ENCODE assay signal across 8 cellular contexts in genomic region chr15:95875141-95875643, GRCh38.
A peak's percentile ranks its signal among the peaks of the same experiment; 100 is the strongest.
DNase-seq lines count a peak whose midpoint lies in the region; ATAC-seq and TF ChIP-seq lines count a peak whose summit lies in the region.
"Had no signal": no experiment of that assay in that cellular context is flagged by ENCODE, and none has a peak within 500 bp of the region (broad histone marks: within the 10 kb centered on the region; RNA-seq: fewer than 3 reads in every experiment).

No MANE protein-coding gene starts in this region.

- no peak overlapping the region for H3K27ac Mint-ChIP-seq in progenitor cell of endocrine pancreas

- in situ Hi-C loops in HAP-1 (cut with MboI; ENCODE audit: low sequenced_read_pairs), result no loop called here

- H3K9me3 ChIP-seq in HAP-1, result no peaks in the 10 kb centered on the region

- H3K4me1 ChIP-seq in HAP-1, result peaks cover 35% of the 10 kb centered on the region

- H3K36me3 Mint-ChIP-seq in progenitor cell of endocrine pancreas (ENCODE audit: insufficient read depth), result no peaks in the 10 kb centered on the region

- no peaks in the 10 kb centered on the region for H3K27me3 Mint-ChIP-seq in progenitor cell of endocrine pancreas

- intact Hi-C loops in sciatic nerve (cut with DNase I), result no loop called here

- H3K27me3 ChIP-seq in HAP-1 (ENCODE audit: low read depth), result no peaks in the 10 kb centered on the region

- H3K9me3 Mint-ChIP-seq in progenitor cell of endocrine pancreas (ENCODE audit: low read depth), result no peaks in the 10 kb centered on the region

- no peaks in the 10 kb centered on the region for H3K4me1 Mint-ChIP-seq in progenitor cell of endocrine pancreas (ENCODE audit: low read depth)

- H3K4me3 ChIP-seq in HAP-1, result no peak overlapping the region

- H3K4me3 Mint-ChIP-seq in progenitor cell of endocrine pancreas (ENCODE audit: low read depth), result no peak overlapping the region

- H3K36me3 ChIP-seq in HAP-1 (replicated peaks), result no peaks in the 10 kb centered on the region

- ATAC-seq in sciatic nerve, result peak; percentile 84

- no peak for TF ChIP-seq CTCF in progenitor cell of endocrine pancreas (IDR thresholded peaks at IDR 0.05; ENCODE audit: unreplicated experiment)

- DNase-seq in HAP-1 (ENCODE audit: low spot score in 2 of 2), result peak; percentile 70 to 85
- DNase-seq in RPMI7951 (ENCODE audit: low read depth), result peak; percentile 72
- peak; percentile 81 for DNase-seq in fibroblast of peridontal ligament (ENCODE audit: extremely low read depth)
- no peak for DNase-seq in sciatic nerve (ENCODE audit: low spot score)
- no peak for DNase-seq in progenitor cell of endocrine pancreas (ENCODE audit: low spot score, unreplicated experiment)
- DNase-seq in stimulated activated CD4-positive, alpha-beta T cell treated with anti-CD3 and anti-CD28 coated beads, Interleukin-2, amount 100 ng/mL, for 24 hours, result no peak
- DNase-seq in activated CD4-positive, CD25-positive, alpha-beta regulatory T cell (lab: John Stamatoyannopoulos, UW), result no peak
- DNase-seq: NCI-H446 had no signal

Comparison
In these comparisons a context has a peak if more than half of its experiments do, and no peak if none do; other contexts are left out.
1. DNase-seq: peak in HAP-1 (2 of 2), RPMI7951 (single experiment) and fibroblast of peridontal ligament (single experiment); none in sciatic nerve (single experiment), progenitor cell of endocrine pancreas (single experiment), stimulated activated CD4-positive, alpha-beta T cell treated with anti-CD3 and anti-CD28 coated beads, Interleukin-2, amount 100 ng/mL, for 24 hours (0 of 2) and activated CD4-positive, CD25-positive, alpha-beta regulatory T cell (0 of 4).